8 cellular contexts compared by ENCODE assay signal in the genomic region with DNA sequence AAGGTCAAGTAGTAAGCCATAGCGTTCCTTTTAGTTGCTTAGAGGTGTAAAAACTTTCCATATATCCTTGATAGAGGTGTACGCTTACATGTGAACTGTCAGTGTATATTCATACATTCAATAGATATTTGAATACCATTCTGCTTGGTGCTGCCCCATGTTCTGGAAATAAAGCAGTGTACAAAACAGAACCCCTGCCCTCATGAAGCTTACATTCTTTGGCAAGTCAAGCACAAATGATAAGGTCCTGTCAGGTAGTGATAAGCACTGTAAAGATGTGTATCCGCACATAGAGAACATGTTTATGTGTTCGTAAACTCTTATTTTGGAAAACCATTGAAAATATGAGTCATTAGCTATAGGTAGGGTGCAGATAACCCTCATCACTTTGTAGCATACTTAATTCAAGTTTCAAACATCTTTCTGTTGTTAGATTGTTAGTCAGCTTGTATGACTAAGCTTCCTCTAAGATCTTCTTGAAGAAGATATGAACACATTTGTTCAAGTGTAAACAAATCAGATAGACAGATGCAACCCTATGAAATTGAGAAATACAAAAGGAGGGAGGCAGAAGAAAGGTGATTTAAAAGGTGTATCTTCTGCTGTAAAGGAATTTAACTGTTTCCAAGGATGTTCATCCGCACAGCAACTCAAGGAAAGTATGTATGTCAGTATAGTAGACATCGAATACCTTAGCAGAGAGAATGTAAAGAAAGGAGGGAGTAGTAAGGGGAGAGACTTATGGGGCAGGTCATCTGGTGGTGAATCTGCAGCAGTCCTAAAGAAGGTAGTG. TPM values are rescaled to one million over a fixed set of nuclear protein-coding genes. Genes with fewer than 3 reads are reported as not detected.
DNase-seq lines count a peak whose midpoint lies in the region; TF ChIP-seq lines count a peak whose summit lies in the region.

No MANE protein-coding gene starts in this region.

- H3K36me3 Mint-ChIP-seq in Caco-2 (ENCODE audit: insufficient read depth, unreplicated experiment) (peaks cover 32% of the 10 kb centered on the region), CD14-positive monocyte (no peaks in the 10 kb centered on the region)

- H3K27me3 Mint-ChIP-seq in Caco-2 (ENCODE audit: insufficient read depth, unreplicated experiment), result no peaks in the 10 kb centered on the region
- no peaks in the 10 kb centered on the region for H3K27me3 Mint-ChIP-seq in CD14-positive monocyte (ENCODE audit: low read depth in 3 of 3)

- intact Hi-C loops in Caco-2 (cut with micrococcal nuclease; ENCODE audit: unreplicated experiment) (loop anchor here (2.0 kb wide), 1 partner anchor 129 kb away; no protein-coding TSS in a partner anchor), posterior cingulate gyrus (cut with DNase I) (loop anchor here (10.0 kb wide), 1 partner anchor 123 kb away; no protein-coding TSS in a partner anchor), CD14-positive monocyte (cut with micrococcal nuclease) (loop anchor here (2.0 to 5.0 kb wide), 2 partner anchors 207 to 595 kb away; a partner anchor contains a TSS)

- peaks cover 9% of the 10 kb centered on the region; the same call in 1 of the 2 replicates for H3K4me1 ChIP-seq in Caco-2
- H3K4me1 ChIP-seq in MM.1S (ENCODE audit: low read length), result peaks cover 11% of the 10 kb centered on the region
- H3K4me1 ChIP-seq in neuron (ENCODE audit: insufficient read depth, low read length), result peaks cover 17% of the 10 kb centered on the region

- POLR2A ChIA-PET in Caco-2 (lab: Charles Lee), result interaction anchor here (0.6 kb wide), 1 partner anchor 788 kb away, joined by 6 read pairs; a partner anchor contains a TSS

- no peak overlapping the region for H2AFZ ChIP-seq in MM.1S (ENCODE audit: low read length)
- no peak overlapping the region for H2AFZ ChIP-seq in neuron (ENCODE audit: low read depth, low read length)

- no peaks in the 10 kb centered on the region for H3F3A ChIP-seq in MM.1S (ENCODE audit: insufficient read depth, low read length)

- H3K27me3 ChIP-seq in Caco-2 (replicated peaks; ENCODE audit: control insufficient read depth, insufficient read depth, low read length) (no peaks in the 10 kb centered on the region), MM.1S (replicated peaks; ENCODE audit: insufficient read depth, low read length) (no peaks in the 10 kb centered on the region), neuron (ENCODE audit: insufficient read depth, low read length) (no peaks in the 10 kb centered on the region)

- H3K36me3 ChIP-seq in Caco-2 (ENCODE audit: control insufficient read depth, insufficient read depth, low read length), result no peaks in the 10 kb centered on the region
- no peaks in the 10 kb centered on the region for H3K36me3 ChIP-seq in MM.1S (replicated peaks; ENCODE audit: insufficient read depth, low read length)
- H3K36me3 ChIP-seq in neuron (ENCODE audit: insufficient read depth, low read length), result peaks cover 4% of the 10 kb centered on the region

- H3K4me3 Mint-ChIP-seq in Caco-2 (ENCODE audit: unreplicated experiment) (peak overlapping the region; percentile 90), CD14-positive monocyte (peak overlapping the region in 1 of 2 donors; percentile 93)

- DNase-seq in Caco-2 (no peak), MM.1S (no peak), dermis blood vessel endothelial cell (peak; percentile 12), AG20443 (ENCODE audit: low spot score) (no peak), anterior cingulate cortex (lab: John Stamatoyannopoulos, UW) (no peak), posterior cingulate gyrus (no peak), CD14-positive monocyte (ENCODE audit: low spot score) (no peak)

- no peaks in the 10 kb centered on the region for H3K9me3 Mint-ChIP-seq in Caco-2 (ENCODE audit: unreplicated experiment)
- no peaks in the 10 kb centered on the region for H3K9me3 Mint-ChIP-seq in CD14-positive monocyte

- H3K27ac Mint-ChIP-seq in Caco-2 (ENCODE audit: unreplicated experiment) (peak overlapping the region; percentile 97), CD14-positive monocyte (peak overlapping the region in 2 of 7 donors; percentile 22 to 33)

- H3K4me1 Mint-ChIP-seq in Caco-2 (ENCODE audit: low read depth, unreplicated experiment) (peaks cover 24% of the 10 kb centered on the region), CD14-positive monocyte (peaks cover 39% of the 10 kb centered on the region)

- H3K79me2 ChIP-seq in MM.1S (ENCODE audit: low read length), result peaks cover 95% of the 10 kb centered on the region

- H3K27ac ChIP-seq in MM.1S (ENCODE audit: low read length), result no peak overlapping the region

- peak overlapping the region; percentile 92; the same call in 1 of the 2 replicates for H3K9ac ChIP-seq in MM.1S (ENCODE audit: low read length)

- peak overlapping the region; percentile 91 for H3K4me3 ChIP-seq in Caco-2 (ENCODE audit: low read depth, low read length)
- H3K4me3 ChIP-seq in MM.1S (ENCODE audit: low read length), result peak overlapping the region; percentile 99
- peak overlapping the region; percentile 97 for H3K4me3 ChIP-seq in neuron (ENCODE audit: low read length)

- H3K9me3 ChIP-seq in Caco-2, result no peaks in the 10 kb centered on the region
- H3K9me3 ChIP-seq in MM.1S (replicated peaks; ENCODE audit: insufficient read depth, low read length), result no peaks in the 10 kb centered on the region
- H3K9me3 ChIP-seq in neuron (ENCODE audit: low read length), result no peaks in the 10 kb centered on the region

- peaks cover 17% of the 10 kb centered on the region; the same call in 1 of the 2 replicates for H4K20me1 ChIP-seq in MM.1S (ENCODE audit: insufficient read depth, low read length)

- H3K9me2 ChIP-seq in MM.1S (replicated peaks; ENCODE audit: insufficient read depth, low read length), result no peaks in the 10 kb centered on the region

- CTCF ChIA-PET in Caco-2 (lab: Charles Lee), result no interaction called here

- BruUV-seq in Caco-2 (replicated peaks; lab: Mats Ljungman, UMichigan), result TSS peak; percentile 34

- TF ChIP-seq CTCF in Caco-2 (IDR thresholded peaks at IDR 0.05; ENCODE audit: insufficient read depth in 1 of 2, low read depth in 1 of 2, low read length in 1 of 2, severe bottlenecking in 1 of 2, unreplicated experiment in 1 of 2) (no peak), MM.1S (IDR thresholded peaks at IDR 0.05; ENCODE audit: low read length) (no peak), CD14-positive monocyte (IDR thresholded peaks at IDR 0.05) (no peak)

- peak overlapping the region; percentile 87 for H3K4me2 ChIP-seq in MM.1S (ENCODE audit: low read depth, low read length)

RNA-seq across cellular contexts. Expression of a gene that starts 1.6 kb away (rescaled TPM):
- total RNA-seq in Caco-2 (2022) (23.6 and 24.1 TPM in 2 replicates), dermis blood vessel endothelial cell (13.1 and 20.1 TPM in 2 replicates)
- 1 to 10 TPM; 2.1 to 2.7 TPM for polyA plus RNA-seq in CD14-positive monocyte

RNA-seq across cellular contexts. Expression of a gene that starts 2.0 kb away (rescaled TPM):
- total RNA-seq in Caco-2 (2022), result 23.1 and 24.3 TPM in 2 replicates
- 13.1 and 15.0 TPM in 2 replicates for total RNA-seq in dermis blood vessel endothelial cell
- polyA plus RNA-seq in CD14-positive monocyte, result 1 to 10 TPM; 1.1 to 1.5 TPM
